21 cellular contexts compared by ENCODE assay signal in the genomic region with DNA sequence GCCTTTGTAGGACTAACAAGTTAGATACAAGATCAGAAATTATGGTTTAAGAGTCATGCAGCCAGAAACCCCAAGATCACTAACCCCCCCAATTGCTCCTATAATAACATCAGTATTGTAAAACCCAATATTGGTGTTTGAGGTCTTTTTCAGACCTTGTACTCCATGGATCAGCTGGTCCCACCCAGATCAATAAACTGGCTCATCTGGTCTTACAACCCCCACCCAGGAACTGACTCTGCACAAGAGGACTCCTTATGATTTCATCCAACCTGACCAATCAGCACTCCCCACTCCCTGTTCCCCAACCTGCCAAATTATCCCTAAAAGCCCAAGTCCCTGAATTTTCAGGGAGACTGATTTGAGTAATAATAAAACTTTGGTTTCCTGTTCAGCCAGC. TPM values are rescaled to one million over a fixed set of nuclear protein-coding genes. Genes with fewer than 3 reads are reported as not detected.
A peak's percentile ranks its signal among the peaks of the same experiment; 100 is the strongest.
DNase-seq lines count a peak whose midpoint lies in the region; ATAC-seq, FAIRE-seq and TF ChIP-seq lines count a peak whose summit lies in the region.
"Had no signal": no experiment of that assay in that cellular context is flagged by ENCODE, and none has a peak within 500 bp of the region (broad histone marks: within the 10 kb centered on the region; RNA-seq: fewer than 3 reads in every experiment).

No MANE protein-coding gene starts in this region.

- no peaks in the 10 kb centered on the region for H4K20me1 ChIP-seq in HepG2 (ENCODE audit: insufficient read depth, low read length)
- no peaks in the 10 kb centered on the region for H4K20me1 ChIP-seq in astrocyte (ENCODE audit: insufficient read depth, low read length)
- H4K20me1 ChIP-seq: BLaER1 had no signal

- ATAC-seq in HepG2: no peak
- ATAC-seq in right lobe of liver: no peak
- no peak for ATAC-seq in HG03196 (IDR thresholded peaks at IDR 0.05; ENCODE audit: unreplicated experiment)
- ATAC-seq: K562 had no signal

- peak overlapping the region; percentile 77 for H2AFZ ChIP-seq in HepG2 (ENCODE audit: low read length)
- H2AFZ ChIP-seq in astrocyte (ENCODE audit: low read depth, low read length): no peak overlapping the region
- H2AFZ ChIP-seq: GM23248 had no signal

- no peak for TF ChIP-seq RAD21 in HepG2 (CRISPR knock-in tag; IDR thresholded peaks at IDR 0.05)

- H3K9me3 Mint-ChIP-seq in astrocyte (ENCODE audit: unreplicated experiment): no peaks in the 10 kb centered on the region
- H3K9me3 Mint-ChIP-seq in activated naive CD4-positive, alpha-beta T cell treated with anti-CD3 and anti-CD28 coated beads, Interleukin-2, amount 10 ng/mL, durations not matched to agents 7 days and 5 days: no peaks in the 10 kb centered on the region
- H3K9me3 Mint-ChIP-seq: CD14-positive monocyte; CD4-positive, alpha-beta memory T cell had no signal

- H3K4me2 ChIP-seq in HepG2 (ENCODE audit: low read depth, low read length): no peak overlapping the region
- no peak overlapping the region for H3K4me2 ChIP-seq in astrocyte (ENCODE audit: low read length)
- H3K4me2 ChIP-seq: BLaER1 had no signal

- TF ChIP-seq POLR2A in HepG2 (IDR thresholded peaks at IDR 0.05; ENCODE audit: insufficient read depth in 1 of 2, low read depth in 2 of 2, low read length in 2 of 2) (no peak), right lobe of liver (IDR thresholded peaks at IDR 0.05) (no peak)

- FAIRE-seq in HepG2 (lab: Jason Lieb, UNC): no peak
- FAIRE-seq in astrocyte (lab: Jason Lieb, UNC): no peak
- FAIRE-seq: GM12892, GM18507, H54, K562 had no signal

- TF ChIP-seq EP300 in HepG2 (IDR thresholded peaks at IDR 0.05; ENCODE audit: low read depth in 2 of 2, low read length in 2 of 2) (no peak), HepG2 (CRISPR knock-in tag; IDR thresholded peaks at IDR 0.05; ENCODE audit: borderline replicate concordance) (no peak)

- H3K36me3 ChIP-seq in HepG2 (replicated peaks in 1 of 2; ENCODE audit: control insufficient read depth in 1 of 2, insufficient read depth in 2 of 2, low read length in 2 of 2) (no peaks in the 10 kb centered on the region), right lobe of liver (no peaks in the 10 kb centered on the region), astrocyte (ENCODE audit: insufficient read depth, low read length) (no peaks in the 10 kb centered on the region)
- H3K36me3 ChIP-seq: BLaER1 had no signal

- no peaks in the 10 kb centered on the region for H3K36me3 Mint-ChIP-seq in astrocyte (ENCODE audit: low read depth, unreplicated experiment)
- no peaks in the 10 kb centered on the region for H3K36me3 Mint-ChIP-seq in activated naive CD4-positive, alpha-beta T cell treated with anti-CD3 and anti-CD28 coated beads, Interleukin-2, amount 10 ng/mL, durations not matched to agents 7 days and 5 days
- H3K36me3 Mint-ChIP-seq: CD14-positive monocyte; CD4-positive, alpha-beta memory T cell had no signal

- no TSS peak for BruUV-seq in HepG2 (replicated peaks; lab: Mats Ljungman, UMichigan)

- H3K4me1 ChIP-seq in HepG2 (ENCODE audit: insufficient read depth, low read length) (peaks cover 61% of the 10 kb centered on the region), right lobe of liver (no peaks in the 10 kb centered on the region), astrocyte (ENCODE audit: insufficient read depth, low read length) (peaks cover 23% of the 10 kb centered on the region)
- H3K4me1 ChIP-seq: BLaER1 had no signal

- no peaks in the 10 kb centered on the region for H3K27me3 Mint-ChIP-seq in astrocyte (ENCODE audit: low read depth, unreplicated experiment)
- peaks cover 29% of the 10 kb centered on the region for H3K27me3 Mint-ChIP-seq in activated naive CD4-positive, alpha-beta T cell treated with anti-CD3 and anti-CD28 coated beads, Interleukin-2, amount 10 ng/mL, durations not matched to agents 7 days and 5 days

- no peaks in the 10 kb centered on the region for H3K79me2 ChIP-seq in HepG2 (ENCODE audit: insufficient read depth, low read length)
- no peaks in the 10 kb centered on the region for H3K79me2 ChIP-seq in astrocyte (ENCODE audit: insufficient read depth, low read length)

- H3K4me3 ChIP-seq in HepG2 (replicated peaks in 1 of 3; ENCODE audit: insufficient read depth in 1 of 3, low read depth in 2 of 3, low read length in 3 of 3) (no peak overlapping the region), right lobe of liver (no peak overlapping the region), astrocyte (ENCODE audit: insufficient read depth, low read depth, low read length) (no peak overlapping the region)
- H3K4me3 ChIP-seq: BLaER1, GM23248, K562 had no signal

- H3K27me3 ChIP-seq in HepG2 (ENCODE audit: control insufficient read depth in 1 of 2, insufficient read depth in 2 of 2, low read length in 2 of 2) (no peaks in the 10 kb centered on the region), right lobe of liver (no peaks in the 10 kb centered on the region), astrocyte (ENCODE audit: insufficient read depth, low read length) (no peaks in the 10 kb centered on the region)
- H3K27me3 ChIP-seq: BLaER1 had no signal

- POLR2A ChIA-PET in HepG2 (lab: Yijun Ruan, JAX): no interaction called here

- DNase-seq in HepG2 (ENCODE audit: low spot score) (no peak), right lobe of liver (no peak), astrocyte (ENCODE audit: low read depth) (no peak), mucosa of gallbladder (ENCODE audit: low spot score) (peak; percentile 74), DMS53 treated with DMSO at 0.1 percent for 48 hours (lab: John Stamatoyannopoulos, UW; ENCODE audit: unreplicated experiment) (no peak)
- no peak for DNase-seq in activated naive CD4-positive, alpha-beta T cell treated with anti-CD3 and anti-CD28 coated beads, Interleukin-2, amount 10 ng/mL, durations not matched to agents 7 days and 5 days
- DNase-seq: 8988T; CD4-positive, alpha-beta memory T cell; DND-41; EL; GM23248; HCEC 1CT; IMR-90 had no signal

- in situ Hi-C loops in HepG2 (cut with HindIII; ENCODE audit: extremely low pct_ligation_motif_present, low pct_unique_long_range_greater_than_20kb): no loop called here

- no peak overlapping the region for H3K9ac ChIP-seq in HepG2 (ENCODE audit: insufficient read depth, low read depth, low read length)
- H3K9ac ChIP-seq in astrocyte (ENCODE audit: low read length): no peak overlapping the region
- H3K9ac ChIP-seq: BLaER1, GM23248 had no signal

- TF ChIP-seq CTCF in HepG2 (CRISPR knock-in tag; IDR thresholded peaks at IDR 0.05) (no peak), right lobe of liver (IDR thresholded peaks at IDR 0.05) (no peak), astrocyte (IDR thresholded peaks at IDR 0.05; ENCODE audit: insufficient read depth, low read depth, low read length) (no peak)

- no peak overlapping the region for H3K27ac Mint-ChIP-seq in astrocyte (ENCODE audit: unreplicated experiment)
- no peak overlapping the region for H3K27ac Mint-ChIP-seq in activated naive CD4-positive, alpha-beta T cell treated with anti-CD3 and anti-CD28 coated beads, Interleukin-2, amount 10 ng/mL, durations not matched to agents 7 days and 5 days
- H3K27ac Mint-ChIP-seq: CD4-positive, alpha-beta memory T cell had no signal

- H3K4me1 Mint-ChIP-seq in astrocyte (ENCODE audit: low read depth, unreplicated experiment): peaks cover 28% of the 10 kb centered on the region
- H3K4me1 Mint-ChIP-seq in activated naive CD4-positive, alpha-beta T cell treated with anti-CD3 and anti-CD28 coated beads, Interleukin-2, amount 10 ng/mL, durations not matched to agents 7 days and 5 days: peaks cover 30% of the 10 kb centered on the region

- H3K4me3 Mint-ChIP-seq in astrocyte (ENCODE audit: unreplicated experiment): peak overlapping the region; percentile 12
- no peak overlapping the region for H3K4me3 Mint-ChIP-seq in activated naive CD4-positive, alpha-beta T cell treated with anti-CD3 and anti-CD28 coated beads, Interleukin-2, amount 10 ng/mL, durations not matched to agents 7 days and 5 days
- H3K4me3 Mint-ChIP-seq: CD14-positive monocyte; CD4-positive, alpha-beta memory T cell had no signal

- H3K9me3 ChIP-seq in HepG2 (ENCODE audit: low read length) (no peaks in the 10 kb centered on the region), right lobe of liver (no peaks in the 10 kb centered on the region), astrocyte (ENCODE audit: insufficient read depth, low read depth, low read length) (no peaks in the 10 kb centered on the region)
- H3K9me3 ChIP-seq: BLaER1 had no signal

- intact Hi-C loops in HepG2 (cut with micrococcal nuclease; ENCODE audit: unreplicated experiment) (no loop called here), right lobe of liver (cut with DNase I) (no loop called here)

- CTCF ChIA-PET in HepG2 (lab: Yijun Ruan, JAX; ENCODE audit: low intra/inter-chr PET ratio, low total read pairs): no interaction called here
- CTCF ChIA-PET in activated naive CD4-positive, alpha-beta T cell treated with anti-CD3 and anti-CD28 coated beads, Interleukin-2, amount 10 ng/mL, durations not matched to agents 7 days and 5 days (lab: Charles Lee): no interaction called here

- H3K27ac ChIP-seq in HepG2 (ENCODE audit: extremely low read length, insufficient read depth, low read length) (no peak overlapping the region), right lobe of liver (no peak overlapping the region), astrocyte (ENCODE audit: low read depth, low read length) (no peak overlapping the region)
- H3K27ac ChIP-seq: BLaER1, GM23248 had no signal

RNA-seq across cellular contexts. Expression of a gene that starts 6.4 kb away (rescaled TPM):
- total RNA-seq in HepG2 (2016; rRNA removed; fragmentation: Illumina TruSeq; extraction: Trizol) (15.6 and 34.6 TPM in 2 replicates), right lobe of liver (10 to 100 TPM; 14.1 to 34.6 (median 26.5) TPM), astrocyte (2.7 and 4.1 TPM in 2 replicates), mucosa of gallbladder (23.9 TPM)
- total RNA-seq in HepG2 (2016; cell fraction: cytosol; rRNA removed; fragmentation: Illumina TruSeq; extraction: Trizol; ENCODE audit: low read depth): 16.9 and 17.1 TPM in 2 replicates
- total RNA-seq in HepG2 (2016; cell fraction: insoluble cytoplasmic fraction; rRNA removed; fragmentation: Illumina TruSeq; extraction: Trizol): 17.6 and 34.6 TPM in 2 replicates
- 15.9 and 18.6 TPM in 2 replicates for total RNA-seq in HepG2 (2016; cell fraction: membrane; rRNA removed; fragmentation: Illumina TruSeq; extraction: Trizol)
- 83.9 and 97.3 TPM in 2 replicates for total RNA-seq in HepG2 (2016; cell fraction: nucleus; rRNA removed; fragmentation: Illumina TruSeq; extraction: Trizol)
- polyA plus RNA-seq in HepG2 (2011; rRNA removed): 33.6 and 40.6 TPM in 2 replicates
- 6.9 and 7.5 TPM in 2 replicates for polyA plus RNA-seq in HepG2 (2011; cell fraction: cytosol; rRNA removed)
- polyA plus RNA-seq in HepG2 (2011; cell fraction: nucleus; rRNA removed): 125 and 131 TPM in 2 replicates
- polyA plus RNA-seq in HepG2 (2012): 13.4 and 21.8 TPM in 2 replicates
- polyA plus RNA-seq in HepG2 (2016; cell fraction: cytosol; fragmentation: Illumina TruSeq; extraction: Trizol; ENCODE audit: low read depth): 2.5 and 2.9 TPM in 2 replicates
- polyA plus RNA-seq in HepG2 (2016; cell fraction: insoluble cytoplasmic fraction; fragmentation: Illumina TruSeq; extraction: Trizol; ENCODE audit: low read depth): 11.8 and 12.4 TPM in 2 replicates
- 5.4 and 5.5 TPM in 2 replicates for polyA plus RNA-seq in HepG2 (2016; cell fraction: membrane; fragmentation: Illumina TruSeq; extraction: Trizol; ENCODE audit: low read depth)
- 116 and 121 TPM in 2 replicates for polyA plus RNA-seq in HepG2 (2016; cell fraction: nucleus; fragmentation: Illumina TruSeq; extraction: Trizol; ENCODE audit: insufficient read depth, low read depth)
- polyA minus RNA-seq in HepG2 (2011; rRNA and poly(A)+ RNA removed; ENCODE audit: low replicate concordance): 28.9 TPM in 1 of 2 replicates, not detected in the other
- polyA minus RNA-seq in HepG2 (2011; cell fraction: cytosol; rRNA and poly(A)+ RNA removed): 5.1 and 7.3 TPM in 2 replicates
- 126 and 129 TPM in 2 replicates for polyA minus RNA-seq in HepG2 (2011; cell fraction: nucleus; rRNA and poly(A)+ RNA removed)
- total RNA-seq: G401 had no signal
- polyA plus RNA-seq: K562 had no signal
